Comparison of ENCODE assay signal across 10 cellular contexts in the genomic region with DNA sequence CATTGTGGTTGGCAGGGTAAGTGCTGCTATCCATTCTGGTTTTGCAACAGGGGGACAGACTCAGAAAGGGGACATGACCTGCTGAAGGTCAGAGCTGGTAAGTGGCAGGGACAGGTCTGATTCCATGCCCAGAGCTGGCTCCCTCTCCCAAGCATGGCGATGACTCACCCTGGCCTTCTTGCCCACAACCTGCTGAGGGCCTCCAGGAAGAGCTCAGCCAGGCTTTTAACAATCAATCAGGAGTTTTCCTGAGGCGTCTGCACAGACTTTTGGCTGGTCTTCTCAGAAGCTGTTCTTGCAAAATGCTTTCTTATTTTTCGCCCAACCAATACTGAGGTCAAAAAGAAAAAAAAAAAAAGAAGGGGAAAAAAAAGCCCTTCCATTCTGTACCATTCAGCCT. TPM values are rescaled to one million over a fixed set of nuclear protein-coding genes. Genes with fewer than 3 reads are reported as not detected.
DNase-seq lines count a peak whose midpoint lies in the region; ATAC-seq and TF ChIP-seq lines count a peak whose summit lies in the region.
"Had no signal": no experiment of that assay in that cellular context is flagged by ENCODE, and none has a peak within 500 bp of the region (broad histone marks: within the 10 kb centered on the region; RNA-seq: fewer than 3 reads in every experiment).

No MANE protein-coding gene starts in this region.

- H3K4ac ChIP-seq in mesenchymal stem cell (ENCODE audit: low read depth in 1 of 2, low read length in 2 of 2): no peak overlapping the region

- H3K4me1 Mint-ChIP-seq in chondrocyte (ENCODE audit: low read depth): peaks cover 10% of the 10 kb centered on the region
- H3K4me1 Mint-ChIP-seq: activated CD8-positive, alpha-beta memory T cell treated with anti-CD3 and anti-CD28 coated beads, Interleukin-2, amount 10 ng/mL, durations not matched to agents 7 days and 5 days had no signal

- no peak for ATAC-seq in GM18867 (IDR thresholded peaks at IDR 0.05; ENCODE audit: unreplicated experiment)
- ATAC-seq in HG02870 (IDR thresholded peaks at IDR 0.05; ENCODE audit: unreplicated experiment): no peak
- no peak for ATAC-seq in GM18511 (IDR thresholded peaks at IDR 0.05; ENCODE audit: unreplicated experiment)
- ATAC-seq: activated CD8-positive, alpha-beta memory T cell treated with anti-CD3 and anti-CD28 coated beads, Interleukin-2, amount 10 ng/mL, durations not matched to agents 7 days and 5 days had no signal

- no peak overlapping the region for H2AFZ ChIP-seq in mesenchymal stem cell (ENCODE audit: low read depth, low read length)

- no peak overlapping the region for H3K4me3 Mint-ChIP-seq in chondrocyte (ENCODE audit: unreplicated experiment)
- H3K4me3 Mint-ChIP-seq: activated CD8-positive, alpha-beta memory T cell treated with anti-CD3 and anti-CD28 coated beads, Interleukin-2, amount 10 ng/mL, durations not matched to agents 7 days and 5 days had no signal

- H4K91ac ChIP-seq in mesenchymal stem cell (ENCODE audit: low read length): no peak overlapping the region

- H2BK12ac ChIP-seq in mesenchymal stem cell (ENCODE audit: low read length in 2 of 2): no peak overlapping the region

- H3K27me3 ChIP-seq in mesenchymal stem cell (ENCODE audit: control insufficient read depth in 1 of 2, insufficient read depth in 1 of 2, low read length in 2 of 2): peaks cover 5 to 47% of the 10 kb centered on the region in 2 experiments

- no peaks in the 10 kb centered on the region for H3K36me3 Mint-ChIP-seq in chondrocyte (ENCODE audit: low read depth)
- H3K36me3 Mint-ChIP-seq: activated CD8-positive, alpha-beta memory T cell treated with anti-CD3 and anti-CD28 coated beads, Interleukin-2, amount 10 ng/mL, durations not matched to agents 7 days and 5 days had no signal

- H3K27ac ChIP-seq in mesenchymal stem cell (ENCODE audit: low read length, poor library complexity, severe bottlenecking): no peak overlapping the region

- H3K4me3 ChIP-seq in mesenchymal stem cell (ENCODE audit: insufficient read depth in 1 of 2, low read depth in 1 of 2, low read length in 2 of 2): no peak overlapping the region

- no peaks in the 10 kb centered on the region for H3K36me3 ChIP-seq in mesenchymal stem cell (ENCODE audit: control insufficient read depth in 1 of 2, insufficient read depth in 2 of 2, low read depth in 1 of 2, low read length in 2 of 2)

- H3K9me3 ChIP-seq in mesenchymal stem cell (ENCODE audit: control insufficient read depth, low read length): no peaks in the 10 kb centered on the region

- H4K8ac ChIP-seq in mesenchymal stem cell (ENCODE audit: low read length): no peak overlapping the region

- H3K18ac ChIP-seq in mesenchymal stem cell (ENCODE audit: low read depth in 1 of 2, low read length in 2 of 2): no peak overlapping the region

- DNase-seq in COLO668 (lab: John Stamatoyannopoulos, UW; ENCODE audit: unreplicated experiment) (peak; percentile 41), LoVo (ENCODE audit: low spot score) (peak; percentile 23), chondrocyte (ENCODE audit: low spot score) (no peak), mesenchymal stem cell (peak; percentile 47), NCI-H2171 treated with DMSO at 0.1 percent for 48 hours (lab: John Stamatoyannopoulos, UW) (no peak)
- DNase-seq: activated CD8-positive, alpha-beta memory T cell treated with anti-CD3 and anti-CD28 coated beads, Interleukin-2, amount 10 ng/mL, durations not matched to agents 7 days and 5 days had no signal

- H2BK120ac ChIP-seq in mesenchymal stem cell (ENCODE audit: low read depth, low read length): no peak overlapping the region

- H3K4me2 ChIP-seq in mesenchymal stem cell (ENCODE audit: low read length, poor library complexity, severe bottlenecking): no peak overlapping the region

- no peaks in the 10 kb centered on the region for H3K9me3 Mint-ChIP-seq in chondrocyte (ENCODE audit: low read depth)

- 76% methylated on average over 2 of the region's 3 CpGs for WGBS in mesenchymal stem cell

- H2AK5ac ChIP-seq in mesenchymal stem cell (ENCODE audit: low read length, severe bottlenecking): no peak overlapping the region

- H3K27me3 Mint-ChIP-seq in chondrocyte (ENCODE audit: low read depth): peaks cover 5% of the 10 kb centered on the region
- H3K27me3 Mint-ChIP-seq: activated CD8-positive, alpha-beta memory T cell treated with anti-CD3 and anti-CD28 coated beads, Interleukin-2, amount 10 ng/mL, durations not matched to agents 7 days and 5 days had no signal

- no peak overlapping the region for H2BK5ac ChIP-seq in mesenchymal stem cell (ENCODE audit: low read depth, low read length, poor library complexity, severe bottlenecking)

- no peak overlapping the region for H3K14ac ChIP-seq in mesenchymal stem cell (ENCODE audit: low read length in 2 of 2)

- H3K9ac ChIP-seq in mesenchymal stem cell (ENCODE audit: low read length): no peak overlapping the region

- peak overlapping the region; percentile 39 for H3K27ac Mint-ChIP-seq in chondrocyte (ENCODE audit: unreplicated experiment)
- H3K27ac Mint-ChIP-seq: activated CD8-positive, alpha-beta memory T cell treated with anti-CD3 and anti-CD28 coated beads, Interleukin-2, amount 10 ng/mL, durations not matched to agents 7 days and 5 days had no signal

- no peak for TF ChIP-seq CTCF in chondrocyte (IDR thresholded peaks at IDR 0.05)

- H3K23ac ChIP-seq in mesenchymal stem cell (ENCODE audit: low read length in 2 of 2): no peak overlapping the region

- peaks cover 8% of the 10 kb centered on the region for H3K4me1 ChIP-seq in mesenchymal stem cell (ENCODE audit: control insufficient read depth, insufficient read depth, low read depth, low read length)

- no peaks in the 10 kb centered on the region for H3K79me1 ChIP-seq in mesenchymal stem cell (replicated peaks; ENCODE audit: low read length, poor library complexity, severe bottlenecking)

- no peak overlapping the region for H2BK15ac ChIP-seq in mesenchymal stem cell (ENCODE audit: low read depth, poor library complexity, severe bottlenecking)

RNA-seq across cellular contexts. Expression of a gene that starts 17.9 kb away (rescaled TPM):
- 0.02 TPM in 1 of 3 replicates, not detected in the others for total RNA-seq in chondrocyte
- polyA plus RNA-seq in mesenchymal stem cell (2013, experiment 1 of 2): under 0.01 TPM
- not detected for polyA plus RNA-seq in mesenchymal stem cell (2013, experiment 2 of 2)
- total RNA-seq: activated CD8-positive, alpha-beta memory T cell treated with anti-CD3 and anti-CD28 coated beads, Interleukin-2, amount 10 ng/mL, durations not matched to agents 7 days and 5 days; OCI-LY7 had no signal

Comparison
In these comparisons a context has a peak if more than half of its experiments do, and no peak if none do; other contexts are left out.
1. DNase-seq: peak in COLO668 (single experiment), LoVo (single experiment) and mesenchymal stem cell (single experiment); none in chondrocyte (single experiment) and NCI-H2171 treated with DMSO at 0.1 percent for 48 hours (single experiment).